In genomic region chr2:74712223-74713053, GRCh38 we compare ENCODE assay signal across 1 cellular context.
TF ChIP-seq lines count a peak whose summit lies in the region.

No MANE protein-coding gene starts in this region.

TF ChIP-seq in IMR-90, 13 proteins besides CTCF, POLR2A, EP300 and RAD21 (continued from another document):
- TF ChIP-seq MAFK (IDR thresholded peaks at IDR 0.05; ENCODE audit: low read depth, low read length) (no peak), BHLHE40 (IDR thresholded peaks at IDR 0.05; ENCODE audit: low read depth, low read length) (no peak)
